ENCODE assay signal across 10 cellular contexts in genomic region chr5:972575-972974, GRCh38. TPM values are rescaled to one million over a fixed set of nuclear protein-coding genes. Genes with fewer than 3 reads are reported as not detected.
A peak's percentile ranks its signal among the peaks of the same experiment; 100 is the strongest.
DNase-seq lines count a peak whose midpoint lies in the region; ATAC-seq, FAIRE-seq and TF ChIP-seq lines count a peak whose summit lies in the region.
"Not testable (repeated sequence)": the region's sequence is repeated elsewhere in the genome, so short reads cannot be mapped to it uniquely, and the experiment has no call there.
"Had no signal": no experiment of that assay in that cellular context is flagged by ENCODE, and none has a peak within 500 bp of the region (broad histone marks: within the 10 kb centered on the region; RNA-seq: fewer than 3 reads in every experiment).

No MANE protein-coding gene starts in this region.

- not testable (repeated sequence) for H3K27me3 Mint-ChIP-seq in nephron (ENCODE audit: low read depth)

- H3K9ac ChIP-seq in GM12878 (ENCODE audit: control insufficient read depth, insufficient read depth, low read length) = not testable (repeated sequence)

- SMC1A ChIA-PET in GM12878 (lab: Charles Lee; ENCODE audit: uncharacterized antibody, unreplicated experiment) = not testable (repeated sequence)

- TF ChIP-seq POLR2A in GM12878 (IDR thresholded peaks at IDR 0.05; ENCODE audit: low read depth, low read length) = not testable (repeated sequence)

- not testable (repeated sequence) for H4K20me1 ChIP-seq in GM12878 (ENCODE audit: control insufficient read depth, insufficient read depth)

- DNase-seq in GM12878 (ENCODE audit: low read depth, low spot score) = not testable (repeated sequence)
- peak; percentile 12 for DNase-seq in glomerular visceral epithelial cell (ENCODE audit: extremely low spot score)

- POLR2A ChIA-PET in GM12878 (lab: Charles Lee) = not testable (repeated sequence)

- RAD21 ChIA-PET in GM12878 (lab: Charles Lee; ENCODE audit: unreplicated experiment) = interaction anchor here (0.7 kb wide), 1 partner anchor 15 kb away, joined by 3 read pairs; no protein-coding TSS in a partner anchor

- not testable (repeated sequence) for H3K4me1 ChIP-seq in GM12878 (ENCODE audit: control insufficient read depth, insufficient read depth, low read length)

- H3K27me3 ChIP-seq in GM12878 (replicated peaks in 1 of 2; ENCODE audit: control insufficient read depth in 2 of 2, insufficient read depth in 2 of 2, low read length in 1 of 2) = not testable (repeated sequence)

- H3K27ac Mint-ChIP-seq in nephron = peak overlapping the region; percentile 19 to 70 (median 39)

- peaks cover 15% of the 10 kb centered on the region for H3K4me1 Mint-ChIP-seq in nephron

- H3K9me3 ChIP-seq in GM12878 (replicated peaks; ENCODE audit: control insufficient read depth, insufficient read depth, low read length) = not testable (repeated sequence)

- not testable (repeated sequence) for H3K4me3 ChIP-seq in GM12878

- not testable (repeated sequence) for H3K4me2 ChIP-seq in GM12878 (ENCODE audit: control insufficient read depth, insufficient read depth)

- not testable (repeated sequence) for TF ChIP-seq CTCF in GM12878 (IDR thresholded peaks at IDR 0.05 in 2 of 3, conservative IDR thresholded peaks at IDR 0.05 in 1 of 3; ENCODE audit: control insufficient read depth in 2 of 3, extremely low read depth in 1 of 3, insufficient read depth in 1 of 3, low read depth in 3 of 3, low read length in 3 of 3); nephron (IDR thresholded peaks at IDR 0.05; ENCODE audit: unreplicated experiment in 3 of 3)

- FAIRE-seq in GM12878 (lab: Jason Lieb, UNC) = not testable (repeated sequence)

- BruUV-seq in GM12878 (replicated peaks; lab: Mats Ljungman, UMichigan) = not testable (repeated sequence)

- not testable (repeated sequence) for TF ChIP-seq RAD21 in GM12878 (IDR thresholded peaks at IDR 0.05; ENCODE audit: insufficient read depth, low read depth, low read length)

- TF ChIP-seq EP300 in GM12878 (IDR thresholded peaks at IDR 0.05; ENCODE audit: borderline replicate concordance in 1 of 2, control insufficient read depth in 1 of 2, low read depth in 2 of 2, low read length in 2 of 2) = not testable (repeated sequence)

- H3K79me2 ChIP-seq in GM12878 (ENCODE audit: control insufficient read depth, insufficient read depth, low read length) = not testable (repeated sequence)

- not testable (repeated sequence) for H3K4me3 Mint-ChIP-seq in nephron

- not testable (repeated sequence) for H3K36me3 ChIP-seq in GM12878 (ENCODE audit: control insufficient read depth in 2 of 2, insufficient read depth in 2 of 2, low read length in 1 of 2)

- not testable (repeated sequence) for H2AFZ ChIP-seq in GM12878 (ENCODE audit: control insufficient read depth, low read depth, low read length)

- in situ Hi-C loops in GM12878 (cut with MboI) = not testable (repeated sequence)

- H3K27ac ChIP-seq in GM12878 (ENCODE audit: control insufficient read depth, insufficient read depth) = not testable (repeated sequence)

- H3K9me3 Mint-ChIP-seq in nephron = not testable (repeated sequence)

- not testable (repeated sequence) for H3K36me3 Mint-ChIP-seq in nephron (ENCODE audit: low read depth)

- WGBS in GM12878 (ENCODE audit: insufficient coverage, insufficient replicate concordance, low lambda C conversion rate, missing lambda C conversion rate) = 45% methylated on average over 2 of the region's 2 CpGs

- ATAC-seq in GM18907 (IDR thresholded peaks at IDR 0.05; ENCODE audit: unreplicated experiment) = peak; percentile 53
- ATAC-seq in GM12878 = not testable (repeated sequence)

- CTCF ChIA-PET in GM12878 (lab: Yijun Ruan, JAX) = interaction anchor here (1.3 kb wide), 1 partner anchor 49 kb away, joined by 4 read pairs; no protein-coding TSS in a partner anchor

- intact Hi-C loops in GM12878 (cut with micrococcal nuclease; ENCODE audit: unreplicated experiment) = not testable (repeated sequence)

TF ChIP-seq in GM12878, 131 proteins besides CTCF, POLR2A, EP300 and RAD21:
- TF ChIP-seq RELB (IDR thresholded peaks at IDR 0.05; ENCODE audit: low read depth) (0 out of 2 replicates have a peak, but pooled peaks have one; percentile 16), MTA2 (IDR thresholded peaks at IDR 0.05; ENCODE audit: low read depth) (peak; percentile 62), ZNF384 (IDR thresholded peaks at IDR 0.05; ENCODE audit: borderline replicate concordance, low read depth, low read length) (peak; percentile 26; the same call in 1 of the 2 replicates)

RNA-seq across cellular contexts. Expression of gene NKD2, which starts 36.0 kb away (rescaled TPM):
- 0.54 and 1.0 TPM in 2 replicates for total RNA-seq in GM12878 (2013; cell fraction: nucleolus; rRNA removed)
- total RNA-seq in GM12878 (2014; rRNA removed) (not detected in 2 replicates), GM12878 (2014; rRNA removed; fragmentation: Illumina TruSeq; extraction: Trizol) (not detected in 2 replicates), GM12878 (2021) (0.13 and 0.26 TPM in 2 replicates)
- polyA plus RNA-seq in GM12878 (2011; ENCODE audit: low read depth) = 0.18 TPM
- polyA plus RNA-seq in GM12878 (2011; rRNA removed) (not detected in 2 replicates), GM12878 (2014; fragmentation: Illumina TruSeq; extraction: Trizol) (not detected in 2 replicates), GM12878 (2014; fragmentation: Nextera tagmentation; extraction: Ambion mirVana) (not detected), GM12878 (2014; rRNA removed) (0.13 TPM in 1 of 2 replicates, not detected in the other), GM12878 (2016; fragmentation: Nextera tagmentation; extraction: Ambion mirVana) (under 1 TPM; 0.20 to 0.83 TPM)
- not detected in 2 replicates for polyA plus RNA-seq in GM12878 (2011; cell fraction: cytosol; rRNA removed)
- not detected in 2 replicates for polyA plus RNA-seq in GM12878 (2011; cell fraction: nucleus; rRNA removed)
- 0.67 and 0.89 TPM in 2 replicates for polyA plus RNA-seq in GM12878 (2012)
- polyA minus RNA-seq in GM12878 (2011; rRNA and poly(A)+ RNA removed) = not detected in 2 replicates
- polyA minus RNA-seq in GM12878 (2011; cell fraction: cytosol; rRNA and poly(A)+ RNA removed) = not detected in 2 replicates
- polyA minus RNA-seq in GM12878 (2011; cell fraction: nucleus; rRNA and poly(A)+ RNA removed) = not detected in 2 replicates
- total RNA-seq: CD4-positive, alpha-beta memory T cell; CD4-positive, CD25-positive, alpha-beta regulatory T cell had no signal
- polyA plus RNA-seq: AG04450; BJ; CD14-positive monocyte; CD4-positive, alpha-beta memory T cell; CD4-positive, CD25-positive, alpha-beta regulatory T cell; CD8-positive, alpha-beta memory T cell had no signal
